In genomic region chr4:165439344-165439743, GRCh38 we compare ENCODE assay signal across 18 cellular contexts.
DNase-seq lines count a peak whose midpoint lies in the region; TF ChIP-seq lines count a peak whose summit lies in the region.
"Had no signal": no experiment of that assay in that cellular context is flagged by ENCODE, and none has a peak within 500 bp of the region (broad histone marks: within the 10 kb centered on the region; RNA-seq: fewer than 3 reads in every experiment).

No MANE protein-coding gene starts in this region.

- WGBS in mesodermal cell (ENCODE audit: insufficient coverage in 2 of 2), 2 experiments, result 100% methylated on average over 1 of the region's 2 CpGs; no CpG with 5 or more reads in 1 of the 2 experiments

- H3K27ac ChIP-seq in mesodermal cell (ENCODE audit: low read depth, low read length, severe bottlenecking), result peak overlapping the region; percentile 89
- H3K27ac ChIP-seq: SJCRH30 had no signal

- DNase-seq in HEK293T (ENCODE audit: extremely low spot score) (no peak), NCI-H446 treated with DMSO at 0.1 percent for 48 hours (lab: John Stamatoyannopoulos, UW) (peak; percentile 82), astrocyte of the hippocampus (ENCODE audit: low read depth, low spot score) (peak; percentile 19), GM20000 (ENCODE audit: low spot score) (no peak), HuH-7 (ENCODE audit: low spot score) (no peak)
- DNase-seq in stimulated activated naive CD4-positive, alpha-beta T cell (lab: John Stamatoyannopoulos, UW), result no peak
- DNase-seq in stimulated activated CD4-positive, alpha-beta T cell treated with anti-CD3 and anti-CD28 coated beads, Interleukin-4, amount 100 ng/mL, for 4 hours, result no peak
- DNase-seq: COR-L47, DMS153, HCEC 1CT, KG1, NCI-H1436 treated with DMSO at 0.1 percent for 48 hours, NCI-H2081, NCI-H748 treated with DMSO at 0.1 percent for 48 hours had no signal

- CTCF ChIA-PET in HEK293T (lab: Yijun Ruan, JAX), result interaction anchor here (1.1 kb wide), 1 partner anchor 14 kb away, joined by 5 read pairs; no protein-coding TSS in a partner anchor

- no peak for TF ChIP-seq CTCF in GM20000 (IDR thresholded peaks at IDR 0.05; ENCODE audit: extremely low read depth, missing control alignments)

- H3K4me3 ChIP-seq in mesodermal cell (ENCODE audit: extremely low read depth, insufficient read depth, low read length, poor library complexity, severe bottlenecking), result no peak overlapping the region
- H3K4me3 ChIP-seq: GM12878, GM23338, SJCRH30 had no signal

- peaks cover 38% of the 10 kb centered on the region for H3K4me1 ChIP-seq in mesodermal cell (ENCODE audit: control insufficient read depth, insufficient read depth, low read length, poor library complexity, severe bottlenecking)
- H3K4me1 ChIP-seq: SJCRH30 had no signal

- H3K9me3 ChIP-seq in mesodermal cell (ENCODE audit: control insufficient read depth, low read length), result no peaks in the 10 kb centered on the region
- H3K9me3 ChIP-seq: SJCRH30 had no signal

- POLR2A ChIA-PET in HEK293T (lab: Yijun Ruan, JAX), result interaction anchor here (1.0 kb wide), 1 partner anchor 8 kb away, joined by 3 read pairs; no protein-coding TSS in a partner anchor

- H3K36me3 ChIP-seq in mesodermal cell (ENCODE audit: control insufficient read depth, insufficient read depth, low read length), result no peaks in the 10 kb centered on the region
- H3K36me3 ChIP-seq: SJCRH30 had no signal

TF ChIP-seq in HEK293T, 16 proteins besides CTCF, POLR2A, EP300 and RAD21:
- TF ChIP-seq PKNOX1 (IDR thresholded peaks at IDR 0.05), result peak; percentile 53; the same call in 1 of the 2 replicates
- TF ChIP-seq ZNF384 (IDR thresholded peaks at IDR 0.05), result peak; percentile 72
- no peak for TF ChIP-seq CTBP1 (IDR thresholded peaks at IDR 0.05; ENCODE audit: borderline replicate concordance)

Comparison
In these comparisons a context has a peak if more than half of its experiments do, and no peak if none do; other contexts are left out.
1. DNase-seq: peak in NCI-H446 treated with DMSO at 0.1 percent for 48 hours (single experiment) and astrocyte of the hippocampus (single experiment); none in HEK293T (single experiment), GM20000 (single experiment), stimulated activated naive CD4-positive, alpha-beta T cell (0 of 6), HuH-7 (single experiment) and stimulated activated CD4-positive, alpha-beta T cell treated with anti-CD3 and anti-CD28 coated beads, Interleukin-4, amount 100 ng/mL, for 4 hours (0 of 2).